Comparison of ENCODE assay signal across 27 cellular contexts in genomic region chr7:12705878-12706277, GRCh38. TPM values are rescaled to one million over a fixed set of nuclear protein-coding genes. Genes with fewer than 3 reads are reported as not detected.
A peak's percentile ranks its signal among the peaks of the same experiment; 100 is the strongest.
DNase-seq lines count a peak whose midpoint lies in the region; ATAC-seq, FAIRE-seq and TF ChIP-seq lines count a peak whose summit lies in the region.
"Had no signal": no experiment of that assay in that cellular context is flagged by ENCODE, and none has a peak within 500 bp of the region (broad histone marks: within the 10 kb centered on the region; RNA-seq: fewer than 3 reads in every experiment).

No MANE protein-coding gene starts in this region.

- no TSS peak for BruUV-seq in HCT116 (replicated peaks; lab: Mats Ljungman, UMichigan)

- H2AFZ ChIP-seq in HCT116 (ENCODE audit: low read depth, low read length, poor library complexity, severe bottlenecking): no peak overlapping the region
- H2AFZ ChIP-seq: GM23248 had no signal

- H3K4me2 ChIP-seq in HCT116 (ENCODE audit: low read length): peak overlapping the region; percentile 54; the same call in 1 of the 2 replicates

- DNase-seq in HCT116 (ENCODE audit: low read depth, low spot score) (no peak), RWPE2 (ENCODE audit: low spot score) (no peak), bronchial epithelial cell (ENCODE audit: low read depth) (peak; percentile 70), omental fat pad (ENCODE audit: low spot score) (no peak), endodermal cell (no peak), HuH-7 (ENCODE audit: low spot score) (no peak)
- DNase-seq in stimulated activated CD4-positive, alpha-beta T cell treated with anti-CD3 and anti-CD28 coated beads, Interleukin-12 subunit alpha, Interleukin-12 subunit beta, amount 100 ng/mL, for 4 hours: no peak
- no peak for DNase-seq in central memory CD4-positive, alpha-beta T cell
- DNase-seq: Caco-2; CD8-positive, alpha-beta T cell; GM23248; H9; Kasumi-1; MV-4-11; NCI-H1105 treated with DMSO at 0.1 percent for 48 hours; NCI-H146; NCI-H1930; NCI-H2107; NCI-H510A; NCI-H69; SIG-M5 had no signal

- RAD21 ChIA-PET in HCT116 (lab: Charles Lee; ENCODE audit: low non-redundant PET in 1 of 2, low total read pairs in 2 of 2, uncharacterized antibody in 2 of 2, unreplicated experiment in 2 of 2): no interaction called here

- no peak for FAIRE-seq in bronchial epithelial cell (lab: Jason Lieb, UNC)
- FAIRE-seq: G401.6 had no signal

- H3K27ac Mint-ChIP-seq in endodermal cell: no peak overlapping the region
- H3K27ac Mint-ChIP-seq: B cell; CD8-positive, alpha-beta T cell; H9 had no signal

- no peaks in the 10 kb centered on the region for H3K9me2 ChIP-seq in HCT116 (ENCODE audit: insufficient read depth)

- H3K36me3 ChIP-seq in HCT116 (ENCODE audit: control insufficient read depth in 1 of 2, insufficient read depth in 2 of 2, low read length in 2 of 2) (no peaks in the 10 kb centered on the region), RWPE2 (ENCODE audit: low read depth) (no peaks in the 10 kb centered on the region), bronchial epithelial cell (ENCODE audit: control insufficient read depth, insufficient read depth, low read length) (no peaks in the 10 kb centered on the region), endodermal cell (ENCODE audit: control insufficient read depth, insufficient read depth, low read length) (no peaks in the 10 kb centered on the region)

- peaks cover 0 to 3% of the 10 kb centered on the region in 2 experiments; a peak in 1 of 4 replicates for H3K9me3 ChIP-seq in HCT116 (ENCODE audit: control insufficient read depth in 1 of 2, insufficient read depth in 1 of 2, low read depth in 1 of 2, low read length in 2 of 2)
- peaks cover 11% of the 10 kb centered on the region for H3K9me3 ChIP-seq in RWPE2 (ENCODE audit: severe bottlenecking)
- H3K9me3 ChIP-seq in endodermal cell (ENCODE audit: control insufficient read depth, low read length): peaks cover 6% of the 10 kb centered on the region

- TF ChIP-seq POLR2A in HCT116 (IDR thresholded peaks at IDR 0.05; ENCODE audit: borderline replicate concordance, extremely low read depth, insufficient read depth, insufficient read length): no peak

- H3K27me3 Mint-ChIP-seq in endodermal cell (ENCODE audit: insufficient read depth): no peaks in the 10 kb centered on the region
- H3K27me3 Mint-ChIP-seq: B cell had no signal

- CTCF ChIA-PET in HCT116 (lab: Charles Lee): interaction anchor here (2.0 kb wide), 1 partner anchor 19 kb away, joined by 7 read pairs; the partner anchor contains the start of gene ARL4A

- peak overlapping the region; percentile 51; the same call in 1 of the 2 replicates for H3K27ac ChIP-seq in HCT116 (ENCODE audit: low read depth, low read length)
- H3K27ac ChIP-seq in RWPE2 (ENCODE audit: poor library complexity, severe bottlenecking): peak overlapping the region; percentile 70
- no peak overlapping the region for H3K27ac ChIP-seq in endodermal cell (ENCODE audit: low read depth, low read length)
- H3K27ac ChIP-seq: C4-2B, GM23248, HL-60, SK-N-MC had no signal

- POLR2A ChIA-PET in HCT116 (lab: Charles Lee): interaction anchor here (1.0 kb wide), 1 partner anchor 10 kb away, joined by 4 read pairs; no protein-coding TSS in a partner anchor

- ATAC-seq in HCT116 (no peak), RWPE2 (ENCODE audit: low read depth) (peak; percentile 58), omental fat pad (ENCODE audit: low FRiP score) (peak; percentile 56)
- ATAC-seq: CD8-positive, alpha-beta T cell; Panc1 had no signal

- H3K4me1 Mint-ChIP-seq in endodermal cell: no peaks in the 10 kb centered on the region
- H3K4me1 Mint-ChIP-seq: B cell had no signal

- H3K4me1 ChIP-seq in HCT116 (ENCODE audit: control insufficient read depth in 1 of 2, insufficient read depth in 2 of 2, low read length in 2 of 2): peaks cover 25 to 26% of the 10 kb centered on the region in 2 experiments
- H3K4me1 ChIP-seq in RWPE2 (ENCODE audit: insufficient read depth, poor library complexity, severe bottlenecking): peaks cover 51% of the 10 kb centered on the region
- H3K4me1 ChIP-seq in endodermal cell (ENCODE audit: control insufficient read depth, insufficient read depth, low read length): no peaks in the 10 kb centered on the region

- TF ChIP-seq CTCF in HCT116 (IDR thresholded peaks at IDR 0.05 in 2 of 3, conservative IDR thresholded peaks at IDR 0.05 in 1 of 3; ENCODE audit: borderline replicate concordance in 1 of 3, insufficient read depth in 1 of 3, low read depth in 2 of 3, low read length in 2 of 3) (no peak), RWPE2 (IDR thresholded peaks at IDR 0.05; ENCODE audit: poor library complexity, severe bottlenecking) (no peak), bronchial epithelial cell (IDR thresholded peaks at IDR 0.05; ENCODE audit: insufficient read depth, low read length, severe bottlenecking) (no peak), omental fat pad (IDR thresholded peaks at IDR 0.05) (no peak), endodermal cell (conservative IDR thresholded peaks at IDR 0.05) (no peak)

- TF ChIP-seq RAD21 in HCT116 (IDR thresholded peaks at IDR 0.05; ENCODE audit: low read depth): no peak

- intact Hi-C loops in HCT116 (cut with micrococcal nuclease): no loop called here

- H3K9ac ChIP-seq in HCT116 (ENCODE audit: low read length) (no peak overlapping the region), endodermal cell (ENCODE audit: extremely low read depth, low read length, poor library complexity, severe bottlenecking) (no peak overlapping the region)
- H3K9ac ChIP-seq: GM23248 had no signal

- no peak overlapping the region for H3K4me3 ChIP-seq in HCT116 (replicated peaks in 1 of 2; ENCODE audit: low read depth in 1 of 2, low read length in 2 of 2)
- H3K4me3 ChIP-seq in RWPE2 (ENCODE audit: severe bottlenecking): no peak overlapping the region
- no peak overlapping the region for H3K4me3 ChIP-seq in bronchial epithelial cell (ENCODE audit: low read depth, low read length)
- H3K4me3 ChIP-seq in endodermal cell (ENCODE audit: low read length): no peak overlapping the region
- H3K4me3 ChIP-seq: GM23248, SK-N-MC had no signal

- no peak overlapping the region for H3K4me3 Mint-ChIP-seq in endodermal cell
- H3K4me3 Mint-ChIP-seq: B cell; CD8-positive, alpha-beta T cell; H9 had no signal

- WGBS in endodermal cell (ENCODE audit: insufficient coverage in 1 of 2, insufficient read length in 1 of 2), 2 experiments: 92 to 94% methylated on average over 4 of the region's 4 CpGs

- no peaks in the 10 kb centered on the region for H3K79me2 ChIP-seq in HCT116 (ENCODE audit: insufficient read depth, low read length)

- H3K9me3 Mint-ChIP-seq in endodermal cell: peaks cover 18% of the 10 kb centered on the region

- H3K27me3 ChIP-seq in HCT116 (ENCODE audit: insufficient read depth, low read length) (no peaks in the 10 kb centered on the region), RWPE2 (ENCODE audit: insufficient read depth, poor library complexity, severe bottlenecking) (no peaks in the 10 kb centered on the region), bronchial epithelial cell (ENCODE audit: control insufficient read depth, insufficient read depth, low read length) (no peaks in the 10 kb centered on the region), endodermal cell (ENCODE audit: control insufficient read depth, insufficient read depth, low read length, poor library complexity, severe bottlenecking) (no peaks in the 10 kb centered on the region)

- no peaks in the 10 kb centered on the region for H3K36me3 Mint-ChIP-seq in endodermal cell (ENCODE audit: low read depth)
- H3K36me3 Mint-ChIP-seq: CD8-positive, alpha-beta T cell had no signal

- no peaks in the 10 kb centered on the region for H4K20me1 ChIP-seq in HCT116 (ENCODE audit: insufficient read depth)

TF ChIP-seq in HCT116, 20 proteins besides CTCF, POLR2A, EP300 and RAD21:
- TF ChIP-seq ATF3 (IDR thresholded peaks at IDR 0.05) (no peak), SIN3A (IDR thresholded peaks at IDR 0.05; ENCODE audit: low read depth) (no peak), CEBPB (IDR thresholded peaks at IDR 0.05; ENCODE audit: low read depth) (peak; percentile 17; the same call in 1 of the 2 replicates)

RNA-seq across cellular contexts. Expression of gene ARL4A, which starts 18.4 kb away (rescaled TPM):
- 44.6 TPM for total RNA-seq in HCT116 (2021; ENCODE audit: unreplicated experiment)
- 16.3 and 24.2 TPM in 2 replicates for polyA plus RNA-seq in HCT116 (2012)
- total RNA-seq in bronchial epithelial cell: 54.8 and 58.0 TPM in 2 replicates
- 10 to 100 TPM; 37.2 to 60.2 (median 51.3) TPM for total RNA-seq in omental fat pad
- 10 to 100 TPM; 19.1 to 26.4 TPM for total RNA-seq in endodermal cell
- polyA plus RNA-seq in endodermal cell (2013, experiment 1 of 2): 67.5 TPM
- 56.6 TPM for polyA plus RNA-seq in endodermal cell (2013, experiment 2 of 2)
